Comparison of ENCODE assay signal across 16 cellular contexts in genomic region chr2:127118038-127118437, GRCh38. TPM values are rescaled to one million over a fixed set of nuclear protein-coding genes. Genes with fewer than 3 reads are reported as not detected.
DNase-seq lines count a peak whose midpoint lies in the region; ATAC-seq and TF ChIP-seq lines count a peak whose summit lies in the region.
"Had no signal": no experiment of that assay in that cellular context is flagged by ENCODE, and none has a peak within 500 bp of the region (broad histone marks: within the 10 kb centered on the region; RNA-seq: fewer than 3 reads in every experiment).

No MANE protein-coding gene starts in this region.

- H3K4me1 ChIP-seq in right atrium auricular region (no peaks in the 10 kb centered on the region), neuronal stem cell (ENCODE audit: control insufficient read depth in 2 of 2, insufficient read depth in 1 of 2, low read depth in 1 of 2, low read length in 2 of 2) (peaks cover 0 to 2% of the 10 kb centered on the region in 2 donors), vagina (no peaks in the 10 kb centered on the region)

- peak; percentile 36 for DNase-seq in right atrium auricular region (ENCODE audit: low spot score)
- DNase-seq in left ventricle myocardium superior = no peak
- DNase-seq in dorsolateral prefrontal cortex = no peak
- DNase-seq in neuronal stem cell (ENCODE audit: low spot score) = no peak
- peak; percentile 83 to 84 for DNase-seq in vagina (ENCODE audit: extremely low spot score in 2 of 2)
- DNase-seq in NCI-H69 (lab: John Stamatoyannopoulos, UW) = no peak
- no peak for DNase-seq in occipital lobe (lab: John Stamatoyannopoulos, UW)
- DNase-seq: AML-193; CD8-positive, alpha-beta memory T cell; MV-4-11; NCI-H1105 treated with DMSO at 0.1 percent for 48 hours; NCI-H2029 treated with DMSO at 0.1 percent for 48 hours; NCI-H226; NCI-H510A treated with DMSO at 0.1 percent for 48 hours; OCI-M1 had no signal

- no peak overlapping the region for H4K8ac ChIP-seq in neuronal stem cell (ENCODE audit: low read depth, low read length)

- H2BK5ac ChIP-seq in neuronal stem cell (ENCODE audit: low read length) = peak overlapping the region; percentile 4

- no peak overlapping the region for H3K9ac ChIP-seq in neuronal stem cell (ENCODE audit: low read depth, low read length, poor library complexity)

- TF ChIP-seq POLR2A in vagina (IDR thresholded peaks at IDR 0.05) = no peak

- peak overlapping the region; percentile 67 for H4K91ac ChIP-seq in neuronal stem cell (ENCODE audit: low read depth, low read length, poor library complexity)

- H2BK12ac ChIP-seq in neuronal stem cell (ENCODE audit: low read length) = no peak overlapping the region

- H3K4me3 ChIP-seq in right atrium auricular region = no peak overlapping the region
- H3K4me3 ChIP-seq in dorsolateral prefrontal cortex = no peak overlapping the region
- H3K4me3 ChIP-seq in neuronal stem cell (ENCODE audit: low read length in 2 of 2) = no peak overlapping the region
- no peak overlapping the region for H3K4me3 ChIP-seq in vagina

- H3K27me3 ChIP-seq in right atrium auricular region (no peaks in the 10 kb centered on the region), dorsolateral prefrontal cortex (no peaks in the 10 kb centered on the region), neuronal stem cell (ENCODE audit: control insufficient read depth in 3 of 3, insufficient read depth in 3 of 3, low read depth in 1 of 3, low read length in 3 of 3) (peaks cover 0 to 18% (median 0%) of the 10 kb centered on the region in 3 experiments), vagina (no peaks in the 10 kb centered on the region)

- no peak overlapping the region for H2BK120ac ChIP-seq in neuronal stem cell (ENCODE audit: low read depth, low read length)

- H3K23ac ChIP-seq in neuronal stem cell (ENCODE audit: low read depth, low read length, poor library complexity) = no peak overlapping the region

- H2AFZ ChIP-seq in neuronal stem cell (ENCODE audit: low read length) = no peak overlapping the region

- no peak overlapping the region for H3K4me2 ChIP-seq in neuronal stem cell (ENCODE audit: insufficient read depth, low read length, poor library complexity, severe bottlenecking)

- no peak overlapping the region for H3K27ac ChIP-seq in right atrium auricular region
- peak overlapping the region; percentile 58 to 99 (median 94) for H3K27ac ChIP-seq in dorsolateral prefrontal cortex
- H3K27ac ChIP-seq in neuronal stem cell (replicated peaks; ENCODE audit: low read length) = no peak overlapping the region
- no peak overlapping the region for H3K27ac ChIP-seq in vagina

- H3K4ac ChIP-seq in neuronal stem cell (ENCODE audit: low read length) = no peak overlapping the region

- ATAC-seq in left ventricle myocardium superior = no peak
- ATAC-seq in HG03442 (IDR thresholded peaks at IDR 0.05; ENCODE audit: unreplicated experiment) = no peak

- no peaks in the 10 kb centered on the region for H3K79me1 ChIP-seq in neuronal stem cell (ENCODE audit: low read depth, low read length)

- H3K14ac ChIP-seq in neuronal stem cell (ENCODE audit: low read length) = no peak overlapping the region

- H3K9me3 ChIP-seq in right atrium auricular region (no peaks in the 10 kb centered on the region), neuronal stem cell (replicated peaks in 1 of 2; ENCODE audit: control insufficient read depth in 2 of 2, insufficient read depth in 1 of 2, low read depth in 1 of 2, low read length in 2 of 2) (peaks cover 14 to 21% of the 10 kb centered on the region in 2 donors), vagina (no peaks in the 10 kb centered on the region)

- H2AK5ac ChIP-seq in neuronal stem cell (ENCODE audit: low read depth, low read length) = peak overlapping the region; percentile 15

- no peak for TF ChIP-seq CTCF in right atrium auricular region (IDR thresholded peaks at IDR 0.05)
- no peak for TF ChIP-seq CTCF in dorsolateral prefrontal cortex (IDR thresholded peaks at IDR 0.05 in 54 of 56, conservative IDR thresholded peaks at IDR 0.05 in 2 of 56; ENCODE audit: low read depth in 1 of 56, partially characterized antibody in 56 of 56)
- TF ChIP-seq CTCF in vagina (IDR thresholded peaks at IDR 0.05) = no peak

- WGBS in neuronal stem cell (ENCODE audit: extremely low coverage in 2 of 2, insufficient read length in 2 of 2, insufficient replicate concordance in 1 of 2), 2 donors = no CpG with 5 or more reads among the region's 5 CpGs

- H3K36me3 ChIP-seq in right atrium auricular region = no peaks in the 10 kb centered on the region
- H3K36me3 ChIP-seq in neuronal stem cell (replicated peaks in 1 of 2; ENCODE audit: control insufficient read depth in 2 of 2, insufficient read depth in 2 of 2, low read length in 2 of 2) = no peaks in the 10 kb centered on the region
- H3K36me3 ChIP-seq in vagina = no peaks in the 10 kb centered on the region

- no peak overlapping the region for H2BK15ac ChIP-seq in neuronal stem cell (ENCODE audit: low read length)

- no peak overlapping the region for H3K18ac ChIP-seq in neuronal stem cell (ENCODE audit: low read length)

- intact Hi-C loops in left ventricle myocardium superior (cut with micrococcal nuclease) = no loop called here
- intact Hi-C loops in dorsolateral prefrontal cortex (cut with DNase I) = loop anchor here in 1 of 2 donors (1.0 kb wide), 1 partner anchor 11 kb away; the partner anchor contains the start of gene BIN1
- intact Hi-C loops in vagina (cut with DNase I) = no loop called here

RNA-seq across cellular contexts. Expression of gene BIN1, which starts 11.1 kb away (rescaled TPM):
- 10 to 100 TPM in 1 of 2 donors, 1 to 10 TPM in 1; 7.6 to 15.3 TPM for total RNA-seq in right atrium auricular region
- 15.0 TPM for total RNA-seq in left ventricle myocardium superior
- total RNA-seq in dorsolateral prefrontal cortex = 100 to 1,000 TPM; 151 to 703 (median 290) TPM
- 58.5 TPM for polyA plus RNA-seq in neuronal stem cell (2013, experiment 1 of 2)
- 59.1 TPM for polyA plus RNA-seq in neuronal stem cell (2013, experiment 2 of 2)
- 60.9 TPM for total RNA-seq in vagina
- total RNA-seq in occipital lobe = 45.2 TPM

Comparison
In these comparisons a context has a peak if more than half of its experiments do, and no peak if none do; other contexts are left out.
1. DNase-seq: peak in right atrium auricular region (single experiment) and vagina (2 of 2); none in left ventricle myocardium superior (single experiment), dorsolateral prefrontal cortex (0 of 10), neuronal stem cell (single experiment), NCI-H69 (single experiment) and occipital lobe (single experiment).
2. H3K27ac ChIP-seq: peak in dorsolateral prefrontal cortex (59 of 59); none in right atrium auricular region (0 of 2), neuronal stem cell (single experiment) and vagina (single experiment).